In genomic region chr22:19797086-19797485, GRCh38 we compare ENCODE assay signal across 21 cellular contexts. TPM values are rescaled to one million over a fixed set of nuclear protein-coding genes. Genes with fewer than 3 reads are reported as not detected.
A peak's percentile ranks its signal among the peaks of the same experiment; 100 is the strongest.
DNase-seq lines count a peak whose midpoint lies in the region; ATAC-seq, FAIRE-seq and TF ChIP-seq lines count a peak whose summit lies in the region.
"Had no signal": no experiment of that assay in that cellular context is flagged by ENCODE, and none has a peak within 500 bp of the region (broad histone marks: within the 10 kb centered on the region; RNA-seq: fewer than 3 reads in every experiment).

No MANE protein-coding gene starts in this region.

- H3K36me3 ChIP-seq in kidney (ENCODE audit: control insufficient read depth in 1 of 2, insufficient read depth in 2 of 2, low read length in 2 of 2) = no peaks in the 10 kb centered on the region
- H3K36me3 ChIP-seq: HAP-1 had no signal

- no peak for FAIRE-seq in kidney (lab: Jason Lieb, UNC)
- FAIRE-seq: A204.1, D721Med, GM12892, GM18507, H1 had no signal

- H3K27ac Mint-ChIP-seq in WTC11 = peak overlapping the region; percentile 43
- H3K27ac Mint-ChIP-seq: CD4-positive, alpha-beta T cell had no signal

- no peaks in the 10 kb centered on the region for H3K9me3 Mint-ChIP-seq in WTC11
- H3K9me3 Mint-ChIP-seq: CD4-positive, alpha-beta T cell had no signal

- peak in 2 of 3 donors; percentile 5 to 18 for DNase-seq in right cardiac atrium
- DNase-seq in cardiac septum (ENCODE audit: low spot score) = no peak
- no peak for DNase-seq in WTC11 (ENCODE audit: low spot score)
- peak; percentile 51 for DNase-seq in kidney
- no peak for DNase-seq in DMS53 treated with DMSO at 0.1 percent for 48 hours (lab: John Stamatoyannopoulos, UW; ENCODE audit: unreplicated experiment)
- DNase-seq: ACHN; Caco-2; CD4-positive, alpha-beta T cell; DMS79; GDM1 had no signal

- WGBS in right cardiac atrium = 71% methylated on average over 9 of the region's 9 CpGs

- POLR2A ChIA-PET in WTC11 (lab: Charles Lee) = no interaction called here

- H3K4me3 ChIP-seq in right cardiac atrium (ENCODE audit: low read length) (no peak overlapping the region), kidney (ENCODE audit: low read length in 2 of 2) (no peak overlapping the region)
- H3K4me3 ChIP-seq: HAP-1 had no signal

- TF ChIP-seq CTCF in WTC11 (IDR thresholded peaks at IDR 0.05) (no peak), kidney (IDR thresholded peaks at IDR 0.05; ENCODE audit: borderline replicate concordance, extremely low read depth, insufficient read depth) (no peak)

- H3K9me3 ChIP-seq in right cardiac atrium (ENCODE audit: control insufficient read depth, low read length) (no peaks in the 10 kb centered on the region), kidney (ENCODE audit: control insufficient read depth in 1 of 2, low read length in 2 of 2) (no peaks in the 10 kb centered on the region)
- H3K9me3 ChIP-seq: Caco-2 had no signal

- H3K9ac ChIP-seq in kidney (ENCODE audit: low read length in 2 of 2) = no peak overlapping the region

- H3K4me1 ChIP-seq in right cardiac atrium (ENCODE audit: control insufficient read depth, insufficient read depth, low read length) (no peaks in the 10 kb centered on the region), kidney (ENCODE audit: control insufficient read depth in 1 of 2, insufficient read depth in 1 of 2, low read depth in 1 of 2, low read length in 2 of 2) (no peaks in the 10 kb centered on the region)
- H3K4me1 ChIP-seq: Caco-2, HAP-1 had no signal

- no peaks in the 10 kb centered on the region for H3K36me3 Mint-ChIP-seq in WTC11

- CTCF ChIA-PET in WTC11 (lab: Charles Lee) = no interaction called here

- H3K27me3 Mint-ChIP-seq in WTC11 (ENCODE audit: low read depth) = no peaks in the 10 kb centered on the region
- H3K27me3 Mint-ChIP-seq: CD4-positive, alpha-beta T cell had no signal

- no peak overlapping the region for H3K27ac ChIP-seq in right cardiac atrium (ENCODE audit: low read length)
- no peak overlapping the region for H3K27ac ChIP-seq in kidney (ENCODE audit: low read depth in 2 of 2, low read length in 2 of 2)
- H3K27ac ChIP-seq: C4-2B had no signal

- ATAC-seq in right cardiac atrium (no peak), WTC11 (no peak), HG03439 (IDR thresholded peaks at IDR 0.05; ENCODE audit: unreplicated experiment) (no peak), GM19035 (IDR thresholded peaks at IDR 0.05; ENCODE audit: unreplicated experiment) (no peak)

- no peaks in the 10 kb centered on the region for H3K4me1 Mint-ChIP-seq in WTC11

- H3K4me3 Mint-ChIP-seq in WTC11 = no peak overlapping the region
- H3K4me3 Mint-ChIP-seq: CD4-positive, alpha-beta T cell had no signal

- H3K27me3 ChIP-seq in right cardiac atrium (ENCODE audit: control insufficient read depth, insufficient read depth) = no peaks in the 10 kb centered on the region

- intact Hi-C loops in right cardiac atrium (cut with DNase I) = no loop called here
- intact Hi-C loops in cardiac septum (cut with DNase I) = no loop called here
- intact Hi-C loops in kidney (cut with DNase I) = no loop called here

TF ChIP-seq in WTC11, 78 proteins besides CTCF, POLR2A, EP300 and RAD21:
- TF ChIP-seq ZNF317 (CRISPR knock-in tag; IDR thresholded peaks at IDR 0.05; ENCODE audit: borderline replicate concordance, low read depth) (no peak), STAT6 (CRISPR knock-in tag; conservative IDR thresholded peaks at IDR 0.05; ENCODE audit: low read depth) (no peak), ZNF512 (CRISPR knock-in tag; IDR thresholded peaks at IDR 0.05; ENCODE audit: borderline replicate concordance) (no peak), MXD4 (CRISPR knock-in tag; IDR thresholded peaks at IDR 0.05; ENCODE audit: borderline replicate concordance) (no peak)

RNA-seq across cellular contexts. Expression of gene TBX1, which starts 36.5 kb away (rescaled TPM):
- total RNA-seq in right cardiac atrium (1 to 10 TPM in 1 of 4 donors, under 1 TPM in 3; 0.19 to 1.4 (median 0.78) TPM), cardiac septum (0.48 TPM), WTC11 (2021) (7.9 to 12.8 TPM (median 9.3 TPM) in 3 replicates), kidney (5.5 TPM)
- polyA plus RNA-seq in right cardiac atrium (0.88 TPM), kidney (ENCODE audit: insufficient read depth, low read depth, low replicate concordance) (0.45 TPM)
- total RNA-seq: CD4-positive, alpha-beta T cell; HT-29 had no signal
- polyA plus RNA-seq: BJ, H1 had no signal

RNA-seq across cellular contexts. Expression of gene GNB1L, which starts 57.6 kb away (rescaled TPM):
- total RNA-seq in right cardiac atrium = 1 to 10 TPM; 2.8 to 4.9 (median 4.0) TPM
- polyA plus RNA-seq in right cardiac atrium = 2.1 TPM
- 2.0 TPM for total RNA-seq in cardiac septum
- total RNA-seq in WTC11 (2021) = 18.0 to 21.7 TPM (median 19.4 TPM) in 3 replicates
- 4.4 TPM for total RNA-seq in kidney
- polyA plus RNA-seq in kidney (ENCODE audit: insufficient read depth, low read depth, low replicate concordance) = 4.0 TPM

RNA-seq across cellular contexts. Expression of gene RTL10, which starts 57.6 kb away (rescaled TPM):
- total RNA-seq in right cardiac atrium (1 to 10 TPM; 6.8 to 9.9 (median 8.8) TPM), cardiac septum (6.3 TPM), WTC11 (2021) (19.2 to 21.5 TPM (median 20.6 TPM) in 3 replicates), kidney (16.7 TPM)
- polyA plus RNA-seq in right cardiac atrium (5.8 TPM), kidney (ENCODE audit: insufficient read depth, low read depth, low replicate concordance) (8.8 TPM)

Comparison
In these comparisons a context has a peak if more than half of its experiments do, and no peak if none do; other contexts are left out.
1. DNase-seq: peak in right cardiac atrium (2 of 3) and kidney (single experiment); none in cardiac septum (single experiment), WTC11 (single experiment) and DMS53 treated with DMSO at 0.1 percent for 48 hours (single experiment).